ENCODE assay signal across 29 cellular contexts in the genomic region with DNA sequence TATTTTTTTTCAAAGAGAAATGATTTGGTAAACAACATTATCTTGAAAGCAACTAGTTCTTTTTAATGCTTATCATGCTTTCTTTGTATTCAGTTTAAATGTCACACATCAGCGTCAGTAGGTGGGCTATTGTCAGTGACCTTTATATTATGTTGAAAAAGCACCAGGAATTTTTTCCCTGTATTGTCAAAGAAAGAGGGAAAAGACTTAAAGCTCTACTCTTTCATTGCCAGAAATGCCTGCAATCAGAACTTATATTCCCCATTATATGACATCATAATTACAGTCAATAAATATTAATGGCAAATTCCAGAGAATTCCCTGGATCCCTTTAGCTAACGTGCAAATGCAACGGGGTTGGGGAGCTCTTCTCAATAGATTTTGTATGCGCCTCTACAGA.
"Had no signal": no experiment of that assay in that cellular context is flagged by ENCODE, and none has a peak within 500 bp of the region (broad histone marks: within the 10 kb centered on the region; RNA-seq: fewer than 3 reads in every experiment).

No MANE protein-coding gene starts in this region.

- H3K27me3 ChIP-seq: brain microvascular endothelial cell, dorsolateral prefrontal cortex had no signal

- DNase-seq: activated B cell treated with CpG ODN at 0.5 μM for 24 hours; activated CD4-positive, alpha-beta T cell treated with anti-CD3 and anti-CD28 coated beads for 48 hours; activated CD4-positive, alpha-beta T cell treated with anti-CD3 and anti-CD28 coated beads, Interleukin-2, amount 50 U/mL, for 1 hour; activated CD4-positive, alpha-beta T cell treated with anti-CD3 and anti-CD28 coated beads, Interleukin-2, amount 50 U/mL, for 48 hours; activated CD8-positive, alpha-beta memory T cell treated with anti-CD3 and anti-CD28 coated beads for 24 hours; activated CD8-positive, alpha-beta T cell treated with anti-CD3 and anti-CD28 coated beads for 36 hours; activated effector memory CD4-positive, alpha-beta T cell treated with Interleukin-2 at 50 U/mL for 16 hours; activated gamma-delta T cell treated with Interleukin-2 at 50 U/mL for 16 hours; activated naive CD4-positive, alpha-beta T cell treated with anti-CD3 and anti-CD28 coated beads, Interleukin-2, amount 50 U/mL, for 16 hours; activated naive CD4-positive, alpha-beta T cell treated with Interleukin-2 at 50 U/mL for 16 hours; activated T-cell treated with anti-CD3 and anti-CD28 coated beads, Interleukin-2, amount 50 U/mL, for 4 hours; amniotic stem cell; anterior cingulate cortex; brain microvascular endothelial cell; dorsolateral prefrontal cortex; effector memory CD4-positive, alpha-beta T cell; endodermal cell; foreskin fibroblast; head of caudate nucleus; T-helper 17 cell; T1000; WERI-Rb-1 had no signal

- H3K27ac ChIP-seq: brain microvascular endothelial cell, coronary artery, dorsolateral prefrontal cortex, WERI-Rb-1 had no signal

- H3K36me3 ChIP-seq: brain microvascular endothelial cell, WERI-Rb-1 had no signal

- H3K4me3 ChIP-seq: coronary artery, dorsolateral prefrontal cortex had no signal

- FAIRE-seq: astrocyte, bronchial epithelial cell, frontal cortex had no signal

- ATAC-seq: activated CD4-positive, CD25-positive, alpha-beta regulatory T cell treated with anti-CD3 and anti-CD28 coated beads, Interleukin-2, amount 50 U/mL, for 24 hours; activated CD8-positive, alpha-beta T cell treated with anti-CD3 and anti-CD28 coated beads for 36 hours; activated T-cell treated with anti-CD3 and anti-CD28 coated beads, Interleukin-2, amount 50 U/mL, for 4 hours; activated T-helper 17 cell treated with anti-CD3 and anti-CD28 coated beads, Interleukin-2, amount 50 U/mL, for 72 hours; esophagus mucosa; T-helper 17 cell had no signal
